Comparison of ENCODE assay signal across 8 cellular contexts in the genomic region with DNA sequence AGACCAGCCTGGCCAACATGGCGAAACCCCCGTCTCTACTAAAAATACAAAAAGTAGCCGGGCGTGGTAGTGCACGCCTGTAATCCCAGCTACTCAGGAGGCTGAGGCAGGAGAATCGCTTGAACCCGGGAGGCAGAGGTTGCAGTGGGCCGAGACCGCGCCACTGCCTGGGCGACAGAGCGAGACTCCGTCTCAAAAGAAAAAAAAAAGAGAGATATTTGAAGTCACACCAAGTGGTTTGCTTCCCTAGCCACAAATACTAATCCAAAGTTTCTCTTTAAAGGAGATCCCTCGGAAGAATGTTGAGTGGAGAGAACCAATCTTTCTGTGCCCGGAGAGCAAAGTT. TPM values are rescaled to one million over a fixed set of nuclear protein-coding genes. Genes with fewer than 3 reads are reported as not detected.
A peak's percentile ranks its signal among the peaks of the same experiment; 100 is the strongest.
DNase-seq lines count a peak whose midpoint lies in the region; ATAC-seq and TF ChIP-seq lines count a peak whose summit lies in the region.
"Not testable (repeated sequence)": the region's sequence is repeated elsewhere in the genome, so short reads cannot be mapped to it uniquely, and the experiment has no call there.

No MANE protein-coding gene starts in this region.

- not testable (repeated sequence) for H3K36me3 Mint-ChIP-seq in activated naive CD8-positive, alpha-beta T cell treated with anti-CD3 and anti-CD28 coated beads for 36 hours; natural killer cell

- not testable (repeated sequence) for H3K36me3 ChIP-seq in A673 (ENCODE audit: insufficient read depth, low read length, poor library complexity, severe bottlenecking); SK-N-MC (ENCODE audit: insufficient read depth, low read length); endocrine pancreas (ENCODE audit: control insufficient read depth, insufficient read depth, low read length)
- H3K36me3 ChIP-seq in HEK293 (ENCODE audit: control insufficient read depth in 2 of 2, insufficient read depth in 1 of 2, low read length in 2 of 2) (peaks cover 2 to 11% of the 10 kb centered on the region in 2 experiments; a peak in 2 of 3 replicates), spleen (peaks cover 0 to 14% (median 0%) of the 10 kb centered on the region in 6 donors)

- H3K4me3 ChIP-seq in A673 (ENCODE audit: low read depth, low read length, poor library complexity, severe bottlenecking), result peak overlapping the region; percentile 88
- peak overlapping the region; percentile 91 for H3K4me3 ChIP-seq in HEK293 (ENCODE audit: low read depth, low read length)
- H3K4me3 ChIP-seq in SK-N-MC, result peak overlapping the region; percentile 97
- H3K4me3 ChIP-seq in endocrine pancreas (ENCODE audit: control insufficient read depth, insufficient read depth, low read length), result peak overlapping the region; percentile 80
- H3K4me3 ChIP-seq in iPS-18c (ENCODE audit: insufficient read depth, low read depth, low read length), result peak overlapping the region; percentile 70
- peak overlapping the region; percentile 57 to 97 (median 81) for H3K4me3 ChIP-seq in spleen

- peak overlapping the region; percentile 86 for H3K4me3 Mint-ChIP-seq in activated naive CD8-positive, alpha-beta T cell treated with anti-CD3 and anti-CD28 coated beads for 36 hours
- peak overlapping the region; percentile 94 for H3K4me3 Mint-ChIP-seq in natural killer cell

- H3K27me3 ChIP-seq in A673 (replicated peaks; ENCODE audit: insufficient read depth, low read depth, low read length, poor library complexity); endocrine pancreas (ENCODE audit: control insufficient read depth, insufficient read depth, low read length); spleen (replicated peaks in 1 of 7): not testable (repeated sequence)

- not testable (repeated sequence) for DNase-seq in A673 (ENCODE audit: low spot score); SK-N-MC (ENCODE audit: low read depth, low spot score); activated naive CD8-positive, alpha-beta T cell treated with anti-CD3 and anti-CD28 coated beads for 36 hours; natural killer cell; spleen

- 62 to 71% (median 64%) methylated on average over 14 to 15 of the region's 15 CpGs for WGBS in spleen, 5 donors

- not testable (repeated sequence) for H3K27ac Mint-ChIP-seq in activated naive CD8-positive, alpha-beta T cell treated with anti-CD3 and anti-CD28 coated beads for 36 hours
- H3K27ac Mint-ChIP-seq in natural killer cell, result peak overlapping the region; percentile 82 to 91

- CTCF ChIA-PET in A673 (lab: Charles Lee), result not testable (repeated sequence)
- CTCF ChIA-PET in HEK293 (lab: Yijun Ruan, JAX), result interaction anchor here (0.5 to 1.6 kb wide), 3 partner anchors 17 to 398 kb away, joined by 3 to 10 read pairs (median 7); no protein-coding TSS in a partner anchor

- TF ChIP-seq CTCF in A673 (conservative IDR thresholded peaks at IDR 0.05; ENCODE audit: low read depth, low read length); HEK293 (tag by site-specific recombination; IDR thresholded peaks at IDR 0.05); natural killer cell (IDR thresholded peaks at IDR 0.05); spleen (IDR thresholded peaks at IDR 0.05 in 8 of 11, conservative IDR thresholded peaks at IDR 0.05 in 3 of 11): not testable (repeated sequence)

- not testable (repeated sequence) for H3K4me1 ChIP-seq in A673 (ENCODE audit: insufficient read depth, low read length, poor library complexity, severe bottlenecking); HEK293 (ENCODE audit: control insufficient read depth, insufficient read depth, low read length); endocrine pancreas (ENCODE audit: control insufficient read depth, insufficient read depth, low read length)
- H3K4me1 ChIP-seq in spleen, result peaks cover 0 to 19% (median 14%) of the 10 kb centered on the region in 6 donors

- intact Hi-C loops in A673 (cut with micrococcal nuclease; ENCODE audit: unreplicated experiment); natural killer cell (cut with micrococcal nuclease); spleen (cut with DNase I; ENCODE audit: low total_unique reads): not testable (repeated sequence)

- H3K27ac ChIP-seq in A673 (ENCODE audit: low read depth, low read length, poor library complexity, severe bottlenecking), result peak overlapping the region; percentile 56
- H3K27ac ChIP-seq in HEK293 (ENCODE audit: extremely low read depth, low read depth, low read length), result peak overlapping the region; percentile 58; the same call in 1 of the 2 replicates
- H3K27ac ChIP-seq in SK-N-MC, result not testable (repeated sequence)
- H3K27ac ChIP-seq in spleen, result peak overlapping the region in 4 of 8 donors; percentile 46 to 75 (median 66)

- H3K9ac ChIP-seq in SK-N-MC (ENCODE audit: insufficient read length) (peak overlapping the region; percentile 79), endocrine pancreas (ENCODE audit: control insufficient read depth, insufficient read depth, low read length) (peak overlapping the region; percentile 88)

- H3K9me3 Mint-ChIP-seq in activated naive CD8-positive, alpha-beta T cell treated with anti-CD3 and anti-CD28 coated beads for 36 hours; natural killer cell: not testable (repeated sequence)

- BruUV-seq in A673 (replicated peaks; lab: Mats Ljungman, UMichigan), result not testable (repeated sequence)

- H3K9me3 ChIP-seq in A673 (ENCODE audit: low read depth, low read length, poor library complexity, severe bottlenecking); HEK293 (ENCODE audit: control insufficient read depth, insufficient read depth, low read depth, low read length); SK-N-MC (ENCODE audit: low read depth, low read length); endocrine pancreas (ENCODE audit: control insufficient read depth, low read length); iPS-18c (ENCODE audit: control insufficient read depth, insufficient read depth, low read length); spleen: not testable (repeated sequence)

- ATAC-seq in natural killer cell, result not testable (repeated sequence)

- not testable (repeated sequence) for TF ChIP-seq POLR2A in spleen (IDR thresholded peaks at IDR 0.05)

- not testable (repeated sequence) for H3K4me1 Mint-ChIP-seq in activated naive CD8-positive, alpha-beta T cell treated with anti-CD3 and anti-CD28 coated beads for 36 hours
- H3K4me1 Mint-ChIP-seq in natural killer cell, result peaks cover 19 to 21% of the 10 kb centered on the region in 2 donors

- not testable (repeated sequence) for H3K27me3 Mint-ChIP-seq in activated naive CD8-positive, alpha-beta T cell treated with anti-CD3 and anti-CD28 coated beads for 36 hours; natural killer cell (ENCODE audit: low read depth in 2 of 2)

- POLR2A ChIA-PET in A673 (lab: Charles Lee; ENCODE audit: low non-redundant PET), result not testable (repeated sequence)
- POLR2A ChIA-PET in HEK293 (lab: Yijun Ruan, JAX), result interaction anchor here (1.1 kb wide), 1 partner anchor 8 kb away, joined by 3 read pairs; no protein-coding TSS in a partner anchor

RNA-seq across cellular contexts. Expression of gene PEX11A, which starts 0.7 kb away (rescaled TPM):
- total RNA-seq in A673 (2021) (2.7 and 5.4 TPM in 2 replicates), natural killer cell (1 to 10 TPM; 2.0 to 3.1 (median 3.1) TPM), spleen (1 to 10 TPM; 3.0 to 6.1 (median 4.3) TPM)
- total RNA-seq in activated naive CD8-positive, alpha-beta T cell treated with anti-CD3 and anti-CD28 coated beads for 36 hours, result 1 to 10 TPM; 3.0 to 4.0 TPM
- polyA plus RNA-seq in spleen, result 1 to 10 TPM; 1.9 to 3.0 (median 2.6) TPM

RNA-seq across cellular contexts. Expression of gene WDR93, which starts 0.7 kb away (rescaled TPM):
- not detected in 2 replicates for total RNA-seq in A673 (2021)
- total RNA-seq in activated naive CD8-positive, alpha-beta T cell treated with anti-CD3 and anti-CD28 coated beads for 36 hours, result not detected
- total RNA-seq in natural killer cell, result under 1 TPM in 2 of 3 donors, not detected in 1; 0.25 to 0.38 TPM
- total RNA-seq in spleen, result not detected
- under 1 TPM in 2 of 3 donors, not detected in 1; 0.09 to 0.11 TPM for polyA plus RNA-seq in spleen

RNA-seq across cellular contexts. Expression of gene PLIN1, which starts 10.7 kb away (rescaled TPM):
- total RNA-seq in A673 (2021) (0.30 and 0.46 TPM in 2 replicates), natural killer cell (under 1 TPM; 0.40 to 0.75 (median 0.66) TPM), spleen (1 to 10 TPM in 3 of 7 donors, under 1 TPM in 4; 0.70 to 1.8 (median 0.91) TPM)
- under 1 TPM; 0.23 to 0.34 TPM for total RNA-seq in activated naive CD8-positive, alpha-beta T cell treated with anti-CD3 and anti-CD28 coated beads for 36 hours
- polyA plus RNA-seq in spleen, result 1 to 10 TPM in 2 of 3 donors, under 1 TPM in 1; 0.61 to 1.4 (median 1.0) TPM

RNA-seq across cellular contexts. Expression of gene KIF7, which starts 34.6 kb away (rescaled TPM):
- total RNA-seq in A673 (2021), result 9.5 and 11.3 TPM in 2 replicates
- total RNA-seq in activated naive CD8-positive, alpha-beta T cell treated with anti-CD3 and anti-CD28 coated beads for 36 hours, result 1 to 10 TPM; 3.4 to 3.7 TPM
- 1 to 10 TPM in 2 of 3 donors, under 1 TPM in 1; 0.93 to 3.6 (median 1.6) TPM for total RNA-seq in natural killer cell
- 1 to 10 TPM; 2.2 to 3.9 (median 2.5) TPM for total RNA-seq in spleen
- polyA plus RNA-seq in spleen, result 1 to 10 TPM; 1.1 to 1.8 (median 1.3) TPM
